25 cellular contexts compared by ENCODE assay signal in genomic region chr2:49122107-49122506, GRCh38. TPM values are rescaled to one million over a fixed set of nuclear protein-coding genes. Genes with fewer than 3 reads are reported as not detected.
"Had no signal": no experiment of that assay in that cellular context is flagged by ENCODE, and none has a peak within 500 bp of the region (broad histone marks: within the 10 kb centered on the region; RNA-seq: fewer than 3 reads in every experiment).

No MANE protein-coding gene starts in this region.

- H3K4me3 ChIP-seq: colonic mucosa, coronary artery, dorsolateral prefrontal cortex, esophagus muscularis mucosa, esophagus squamous epithelium, gastrocnemius medialis, gastroesophageal sphincter, heart left ventricle, heart right ventricle had no signal

- H3K27ac ChIP-seq: colonic mucosa, coronary artery, dorsolateral prefrontal cortex, epithelial cell of prostate, esophagus muscularis mucosa, esophagus squamous epithelium, foreskin keratinocyte, gastrocnemius medialis, gastroesophageal sphincter, heart left ventricle, heart right ventricle had no signal

- H3K9me3 ChIP-seq: colonic mucosa, esophagus muscularis mucosa, esophagus squamous epithelium, gastrocnemius medialis, gastroesophageal sphincter, heart left ventricle, heart right ventricle had no signal

- DNase-seq: colonic mucosa; cortex of kidney; dermis blood vessel endothelial cell; dorsolateral prefrontal cortex; effector CD4-positive, alpha-beta T cell; effector CD8-positive, alpha-beta T cell; effector memory CD4-positive, alpha-beta T cell; effector memory CD8-positive, alpha-beta T cell; endodermal cell; erythroblast; esophagus squamous epithelium; foreskin fibroblast; foreskin keratinocyte; foreskin melanocyte; gastrocnemius medialis; glutamatergic neuron; head of caudate nucleus; heart left ventricle; heart right ventricle had no signal

- H3K27me3 ChIP-seq: colonic mucosa, esophagus muscularis mucosa, esophagus squamous epithelium, foreskin keratinocyte, gastrocnemius medialis, gastroesophageal sphincter had no signal

- H3K36me3 ChIP-seq: colonic mucosa, esophagus muscularis mucosa, esophagus squamous epithelium, gastrocnemius medialis, gastroesophageal sphincter, heart left ventricle, heart right ventricle had no signal

RNA-seq across cellular contexts. Expression of gene FSHR, which starts 32.2 kb away (rescaled TPM):
- polyA plus RNA-seq: endothelial cell of umbilical vein, fibroblast of lung, foreskin keratinocyte, heart left ventricle, heart right ventricle had no signal
